ENCODE assay signal across 26 cellular contexts in genomic region chr10:48900296-48900695, GRCh38. TPM values are rescaled to one million over a fixed set of nuclear protein-coding genes. Genes with fewer than 3 reads are reported as not detected.
DNase-seq lines count a peak whose midpoint lies in the region; ATAC-seq, FAIRE-seq and TF ChIP-seq lines count a peak whose summit lies in the region.
"Had no signal": no experiment of that assay in that cellular context is flagged by ENCODE, and none has a peak within 500 bp of the region (broad histone marks: within the 10 kb centered on the region; RNA-seq: fewer than 3 reads in every experiment).

No MANE protein-coding gene starts in this region.

- H3K27ac ChIP-seq in right lobe of liver (no peak overlapping the region), HepG2 (ENCODE audit: extremely low read length, insufficient read depth, low read length) (no peak overlapping the region), GM12878 (ENCODE audit: control insufficient read depth, insufficient read depth) (no peak overlapping the region), OCI-LY7 (ENCODE audit: low read depth, low read length, poor library complexity, severe bottlenecking) (no peak overlapping the region)
- H3K27ac ChIP-seq: A549, psoas muscle had no signal

- in situ Hi-C loops in HepG2 (cut with HindIII; ENCODE audit: extremely low pct_ligation_motif_present, low pct_unique_long_range_greater_than_20kb): no loop called here
- in situ Hi-C loops in GM12878 (cut with MboI): no loop called here

- CTCF ChIA-PET in HepG2 (lab: Yijun Ruan, JAX; ENCODE audit: low intra/inter-chr PET ratio, low total read pairs): no interaction called here
- CTCF ChIA-PET in GM12878 (lab: Yijun Ruan, JAX): no interaction called here
- CTCF ChIA-PET in OCI-LY7 (lab: Charles Lee; ENCODE audit: unreplicated experiment): no interaction called here

- TF ChIP-seq RAD21 in HepG2 (CRISPR knock-in tag; IDR thresholded peaks at IDR 0.05) (no peak), GM12878 (IDR thresholded peaks at IDR 0.05; ENCODE audit: insufficient read depth, low read depth, low read length) (no peak)

- no peak overlapping the region for H3K4me3 ChIP-seq in right lobe of liver
- H3K4me3 ChIP-seq in HepG2 (replicated peaks in 1 of 3; ENCODE audit: insufficient read depth in 1 of 3, low read depth in 2 of 3, low read length in 3 of 3): no peak overlapping the region
- no peak overlapping the region for H3K4me3 ChIP-seq in GM12878
- no peak overlapping the region for H3K4me3 ChIP-seq in OCI-LY7 (ENCODE audit: low read depth, low read length, poor library complexity, severe bottlenecking)
- H3K4me3 ChIP-seq: A549, gastrocnemius medialis, mucosa of descending colon, psoas muscle, smooth muscle cell had no signal

- FAIRE-seq in HepG2 (lab: Jason Lieb, UNC) (no peak), GM12878 (lab: Jason Lieb, UNC) (no peak)
- FAIRE-seq: A549, astrocyte had no signal

- BruUV-seq in HepG2 (replicated peaks; lab: Mats Ljungman, UMichigan): no TSS peak
- BruUV-seq in GM12878 (replicated peaks; lab: Mats Ljungman, UMichigan): no TSS peak
- no TSS peak for BruUV-seq in OCI-LY7 (replicated peaks; lab: Mats Ljungman, UMichigan)

- WGBS in right lobe of liver (ENCODE audit: insufficient coverage, low coverage, low lambda C conversion rate, missing lambda C conversion rate): 67% methylated on average over 2 of the region's 2 CpGs
- WGBS in HepG2 (ENCODE audit: low lambda C conversion rate): 21% methylated on average over 2 of the region's 2 CpGs
- 70% methylated on average over 2 of the region's 2 CpGs for WGBS in GM12878 (ENCODE audit: insufficient coverage, insufficient replicate concordance, low lambda C conversion rate, missing lambda C conversion rate)

- ATAC-seq in right lobe of liver (peak in 3 of 4 donors; percentile 32 to 53 (median 40)), HepG2 (no peak), GM12878 (no peak)
- ATAC-seq: A549, mucosa of descending colon, psoas muscle had no signal

- H3K4me1 ChIP-seq in right lobe of liver (no peaks in the 10 kb centered on the region), HepG2 (ENCODE audit: insufficient read depth, low read length) (no peaks in the 10 kb centered on the region), GM12878 (ENCODE audit: control insufficient read depth, insufficient read depth, low read length) (no peaks in the 10 kb centered on the region), OCI-LY7 (ENCODE audit: insufficient read depth, low read length, poor library complexity, severe bottlenecking) (no peaks in the 10 kb centered on the region)
- H3K4me1 ChIP-seq: A549, gastrocnemius medialis, psoas muscle had no signal

- DNase-seq in right lobe of liver: peak in 1 of 3 donors; percentile 33
- DNase-seq in HepG2 (ENCODE audit: low spot score): no peak
- no peak for DNase-seq in GM12878 (ENCODE audit: low read depth, low spot score)
- DNase-seq in medulla oblongata (ENCODE audit: extremely low spot score): peak; percentile 27
- no peak for DNase-seq in stimulated activated CD4-positive, alpha-beta T cell treated with anti-CD3 and anti-CD28 coated beads, Interleukin-2, amount 100 ng/mL, for 48 hours
- DNase-seq in OCI-LY7 (ENCODE audit: low spot score): no peak
- no peak for DNase-seq in GM20000 (ENCODE audit: low spot score)
- DNase-seq in NAMALWA (ENCODE audit: low spot score): no peak
- DNase-seq: activated CD4-positive, alpha-beta T cell treated with anti-CD3 and anti-CD28 coated beads for 4 hours; Calu3; gastrocnemius medialis; mucosa of descending colon; NCI-H1048; NCI-H2029; NCI-H345; psoas muscle; RPMI8226; stimulated activated CD4-positive, alpha-beta T cell treated with anti-CD3 and anti-CD28 coated beads, Interleukin-4, amount 100 ng/mL, for 24 hours; SW 1271 had no signal

- TF ChIP-seq EP300 in HepG2 (IDR thresholded peaks at IDR 0.05; ENCODE audit: low read depth in 2 of 2, low read length in 2 of 2) (no peak), HepG2 (CRISPR knock-in tag; IDR thresholded peaks at IDR 0.05; ENCODE audit: borderline replicate concordance) (no peak), GM12878 (IDR thresholded peaks at IDR 0.05; ENCODE audit: borderline replicate concordance in 1 of 2, control insufficient read depth in 1 of 2, low read depth in 2 of 2, low read length in 2 of 2) (no peak)

- RAD21 ChIA-PET in GM12878 (lab: Charles Lee; ENCODE audit: unreplicated experiment): no interaction called here

- POLR2A ChIA-PET in HepG2 (lab: Yijun Ruan, JAX) (no interaction called here), GM12878 (lab: Charles Lee) (no interaction called here), OCI-LY7 (lab: Charles Lee) (no interaction called here)

- H4K20me1 ChIP-seq in HepG2 (ENCODE audit: insufficient read depth, low read length) (no peaks in the 10 kb centered on the region), GM12878 (ENCODE audit: control insufficient read depth, insufficient read depth) (no peaks in the 10 kb centered on the region), OCI-LY7 (ENCODE audit: insufficient read depth, low read length) (no peaks in the 10 kb centered on the region)

- no peaks in the 10 kb centered on the region for H3K9me3 ChIP-seq in right lobe of liver
- H3K9me3 ChIP-seq in HepG2 (ENCODE audit: low read length): no peaks in the 10 kb centered on the region
- no peaks in the 10 kb centered on the region for H3K9me3 ChIP-seq in GM12878 (replicated peaks; ENCODE audit: control insufficient read depth, insufficient read depth, low read length)
- no peaks in the 10 kb centered on the region for H3K9me3 ChIP-seq in OCI-LY7 (ENCODE audit: low read length)
- H3K9me3 ChIP-seq: A549, gastrocnemius medialis, mucosa of descending colon, psoas muscle had no signal

- intact Hi-C loops in right lobe of liver (cut with DNase I): no loop called here
- intact Hi-C loops in HepG2 (cut with micrococcal nuclease; ENCODE audit: unreplicated experiment): no loop called here
- intact Hi-C loops in GM12878 (cut with micrococcal nuclease; ENCODE audit: unreplicated experiment): no loop called here
- intact Hi-C loops in OCI-LY7 (cut with micrococcal nuclease; ENCODE audit: unreplicated experiment): no loop called here

- SMC1A ChIA-PET in GM12878 (lab: Charles Lee; ENCODE audit: uncharacterized antibody, unreplicated experiment): no interaction called here

- H3K9ac ChIP-seq in HepG2 (ENCODE audit: insufficient read depth, low read depth, low read length) (no peak overlapping the region), GM12878 (ENCODE audit: control insufficient read depth, insufficient read depth, low read length) (no peak overlapping the region)

- TF ChIP-seq CTCF in right lobe of liver (IDR thresholded peaks at IDR 0.05) (no peak), HepG2 (CRISPR knock-in tag; IDR thresholded peaks at IDR 0.05) (no peak), GM12878 (IDR thresholded peaks at IDR 0.05 in 2 of 3, conservative IDR thresholded peaks at IDR 0.05 in 1 of 3; ENCODE audit: control insufficient read depth in 2 of 3, extremely low read depth in 1 of 3, insufficient read depth in 1 of 3, low read depth in 3 of 3, low read length in 3 of 3) (no peak), OCI-LY7 (conservative IDR thresholded peaks at IDR 0.05; ENCODE audit: low read length) (no peak), GM20000 (IDR thresholded peaks at IDR 0.05; ENCODE audit: extremely low read depth, missing control alignments) (no peak)

- TF ChIP-seq POLR2A in right lobe of liver (IDR thresholded peaks at IDR 0.05) (no peak), HepG2 (IDR thresholded peaks at IDR 0.05; ENCODE audit: insufficient read depth in 1 of 2, low read depth in 2 of 2, low read length in 2 of 2) (no peak), GM12878 (IDR thresholded peaks at IDR 0.05; ENCODE audit: low read depth, low read length) (no peak)

- H3K27me3 ChIP-seq in right lobe of liver (no peaks in the 10 kb centered on the region), HepG2 (ENCODE audit: control insufficient read depth in 1 of 2, insufficient read depth in 2 of 2, low read length in 2 of 2) (peaks cover 1 to 5% of the 10 kb centered on the region in 2 experiments; a peak in 2 of 5 replicates), GM12878 (replicated peaks in 1 of 2; ENCODE audit: control insufficient read depth in 2 of 2, insufficient read depth in 2 of 2, low read length in 1 of 2) (no peaks in the 10 kb centered on the region)
- H3K27me3 ChIP-seq: gastrocnemius medialis had no signal

- H3K9me2 ChIP-seq in OCI-LY7 (ENCODE audit: insufficient read depth, low read length): no peaks in the 10 kb centered on the region

- H3K4me2 ChIP-seq in HepG2 (ENCODE audit: low read depth, low read length) (no peak overlapping the region), GM12878 (ENCODE audit: control insufficient read depth, insufficient read depth) (no peak overlapping the region), OCI-LY7 (ENCODE audit: low read length) (no peak overlapping the region)
- H3K4me2 ChIP-seq: A549, smooth muscle cell had no signal

- H3K79me2 ChIP-seq in HepG2 (ENCODE audit: insufficient read depth, low read length): no peaks in the 10 kb centered on the region
- no peaks in the 10 kb centered on the region for H3K79me2 ChIP-seq in GM12878 (ENCODE audit: control insufficient read depth, insufficient read depth, low read length)
- H3K79me2 ChIP-seq in OCI-LY7 (ENCODE audit: insufficient read depth, low read depth, low read length): no peaks in the 10 kb centered on the region

- H2AFZ ChIP-seq in HepG2 (ENCODE audit: low read length) (no peak overlapping the region), GM12878 (ENCODE audit: control insufficient read depth, low read depth, low read length) (no peak overlapping the region), OCI-LY7 (ENCODE audit: low read length) (no peak overlapping the region)

- H3K36me3 ChIP-seq in right lobe of liver: no peaks in the 10 kb centered on the region
- H3K36me3 ChIP-seq in HepG2 (replicated peaks in 1 of 2; ENCODE audit: control insufficient read depth in 1 of 2, insufficient read depth in 2 of 2, low read length in 2 of 2): no peaks in the 10 kb centered on the region
- H3K36me3 ChIP-seq in GM12878 (ENCODE audit: control insufficient read depth in 2 of 2, insufficient read depth in 2 of 2, low read length in 1 of 2): peaks cover 23 to 27% of the 10 kb centered on the region in 2 experiments
- H3K36me3 ChIP-seq in OCI-LY7 (ENCODE audit: insufficient read depth, low read length): peaks cover 76% of the 10 kb centered on the region
- H3K36me3 ChIP-seq: gastrocnemius medialis had no signal

RNA-seq across cellular contexts. Expression of gene LRRC18, which starts 39.3 kb away (rescaled TPM):
- total RNA-seq in right lobe of liver (not detected), HepG2 (2016; rRNA removed; fragmentation: Illumina TruSeq; extraction: Trizol) (not detected in 2 replicates), GM12878 (2014; rRNA removed) (0.17 TPM in 1 of 2 replicates, not detected in the other), GM12878 (2014; rRNA removed; fragmentation: Illumina TruSeq; extraction: Trizol) (not detected in 2 replicates), GM12878 (2021) (not detected in 2 replicates), OCI-LY7 (2022) (not detected in 2 replicates)
- not detected in 2 replicates for total RNA-seq in HepG2 (2016; cell fraction: cytosol; rRNA removed; fragmentation: Illumina TruSeq; extraction: Trizol; ENCODE audit: low read depth)
- not detected in 2 replicates for total RNA-seq in HepG2 (2016; cell fraction: insoluble cytoplasmic fraction; rRNA removed; fragmentation: Illumina TruSeq; extraction: Trizol)
- not detected in 2 replicates for total RNA-seq in HepG2 (2016; cell fraction: membrane; rRNA removed; fragmentation: Illumina TruSeq; extraction: Trizol)
- not detected in 2 replicates for total RNA-seq in HepG2 (2016; cell fraction: nucleus; rRNA removed; fragmentation: Illumina TruSeq; extraction: Trizol)
- polyA plus RNA-seq in HepG2 (2011; rRNA removed) (not detected in 2 replicates), GM12878 (2011; rRNA removed) (not detected in 2 replicates), GM12878 (2014; fragmentation: Illumina TruSeq; extraction: Trizol) (not detected in 2 replicates), GM12878 (2014; fragmentation: Nextera tagmentation; extraction: Ambion mirVana) (under 1 TPM in 1 of 2 experiments, not detected in 1; 0.31 TPM), GM12878 (2014; rRNA removed) (not detected in 2 replicates), GM12878 (2016; fragmentation: Nextera tagmentation; extraction: Ambion mirVana) (under 1 TPM; 0.16 to 0.47 TPM)
- polyA plus RNA-seq in HepG2 (2011; cell fraction: cytosol; rRNA removed): not detected in 2 replicates
- not detected in 2 replicates for polyA plus RNA-seq in HepG2 (2011; cell fraction: nucleus; rRNA removed)
- polyA plus RNA-seq in HepG2 (2012): not detected in 2 replicates
- polyA plus RNA-seq in HepG2 (2016; cell fraction: cytosol; fragmentation: Illumina TruSeq; extraction: Trizol; ENCODE audit: low read depth): not detected in 2 replicates
- not detected in 2 replicates for polyA plus RNA-seq in HepG2 (2016; cell fraction: insoluble cytoplasmic fraction; fragmentation: Illumina TruSeq; extraction: Trizol; ENCODE audit: low read depth)
- not detected in 2 replicates for polyA plus RNA-seq in HepG2 (2016; cell fraction: membrane; fragmentation: Illumina TruSeq; extraction: Trizol; ENCODE audit: low read depth)
- not detected in 2 replicates for polyA plus RNA-seq in HepG2 (2016; cell fraction: nucleus; fragmentation: Illumina TruSeq; extraction: Trizol; ENCODE audit: insufficient read depth, low read depth)
- polyA minus RNA-seq in HepG2 (2011; rRNA and poly(A)+ RNA removed; ENCODE audit: low replicate concordance): not detected in 2 replicates
- not detected in 2 replicates for polyA minus RNA-seq in HepG2 (2011; cell fraction: cytosol; rRNA and poly(A)+ RNA removed)
- polyA minus RNA-seq in HepG2 (2011; cell fraction: nucleus; rRNA and poly(A)+ RNA removed): not detected in 2 replicates
- not detected in 2 replicates for total RNA-seq in GM12878 (2013; cell fraction: nucleolus; rRNA removed)
- polyA plus RNA-seq in GM12878 (2011; ENCODE audit: low read depth): not detected
- not detected in 2 replicates for polyA plus RNA-seq in GM12878 (2011; cell fraction: cytosol; rRNA removed)
- polyA plus RNA-seq in GM12878 (2011; cell fraction: nucleus; rRNA removed): not detected in 2 replicates
- polyA plus RNA-seq in GM12878 (2012): 0.08 TPM in 1 of 2 replicates, not detected in the other
- polyA minus RNA-seq in GM12878 (2011; rRNA and poly(A)+ RNA removed): not detected in 2 replicates
- polyA minus RNA-seq in GM12878 (2011; cell fraction: cytosol; rRNA and poly(A)+ RNA removed): not detected in 2 replicates
- polyA minus RNA-seq in GM12878 (2011; cell fraction: nucleus; rRNA and poly(A)+ RNA removed): not detected in 2 replicates
- not detected in 2 replicates for total RNA-seq in OCI-LY7 (2014; rRNA removed; shearing (Covaris generic))
- total RNA-seq: activated T-helper 1 cell treated with anti-CD3 and anti-CD28 coated beads, Interleukin-12 subunit alpha, Interleukin-12 subunit beta, Interleukin-2, Interleukin-4 antibody, amounts not matched to agents 30 ng/mL and 10 ng/mL and 1 ng/mL, durations not matched to agents 14 hours and 24 hours and 36 hours; astrocyte; Calu3; gastrocnemius medialis; mucosa of descending colon; neural crest cell; psoas muscle; smooth muscle cell had no signal
- polyA plus RNA-seq: A549, BJ, esophagus, psoas muscle, smooth muscle cell had no signal

Comparison
In these comparisons a context has a peak if more than half of its experiments do, and no peak if none do; other contexts are left out.
1. ATAC-seq: peak in right lobe of liver (3 of 4); none in HepG2 (single experiment) and GM12878 (single experiment).